Comparison of ENCODE assay signal across 25 cellular contexts in genomic region chr21:41620541-41620940, GRCh38.
"Had no signal": no experiment of that assay in that cellular context is flagged by ENCODE, and none has a peak within 500 bp of the region (broad histone marks: within the 10 kb centered on the region; RNA-seq: fewer than 3 reads in every experiment).

No MANE protein-coding gene starts in this region.

- H3K4me3 ChIP-seq: esophagus muscularis mucosa, gastrocnemius medialis, left ventricle myocardium inferior, sigmoid colon, thyroid gland, upper lobe of left lung had no signal

- H3K4me1 ChIP-seq: upper lobe of left lung had no signal

- H3K36me3 Mint-ChIP-seq: activated naive CD4-positive, alpha-beta T cell treated with anti-CD3 and anti-CD28 coated beads, Interleukin-2, amount 50 U/mL, for 24 hours; naive B cell; stimulated activated memory B cell treated with anti-CD40 and anti-IgM and Interleukin-4, amounts not matched to agents 10 μg/mL and 1 μg/mL and 100 μg/mL, for 72 hours; WTC11 had no signal

- H3K4me3 Mint-ChIP-seq: activated CD8-positive, alpha-beta T cell treated with anti-CD3 and anti-CD28 coated beads for 36 hours; activated naive CD4-positive, alpha-beta T cell treated with anti-CD3 and anti-CD28 coated beads, Interleukin-2, amount 50 U/mL, for 24 hours; activated naive CD8-positive, alpha-beta T cell treated with anti-CD3 and anti-CD28 coated beads, Interleukin-2, amount 50 U/mL, for 24 hours; activated T-cell treated with anti-CD3 and anti-CD28 coated beads, Interleukin-2, amount 50 U/mL, for 4 hours; endodermal cell; naive B cell; stimulated activated memory B cell treated with anti-CD40 and anti-IgM and Interleukin-4, amounts not matched to agents 10 μg/mL and 1 μg/mL and 100 μg/mL, for 72 hours; stimulated activated naive CD8-positive, alpha-beta T cell treated with anti-CD3 and anti-CD28 coated beads, Interleukin-15, amount 100 ng/mL, for 72 hours; WTC11 had no signal

- H3K9me3 ChIP-seq: esophagus muscularis mucosa, gastrocnemius medialis, sigmoid colon, thyroid gland, upper lobe of left lung had no signal

- H3K27ac Mint-ChIP-seq: activated CD8-positive, alpha-beta T cell treated with anti-CD3 and anti-CD28 coated beads for 36 hours; activated naive CD4-positive, alpha-beta T cell treated with anti-CD3 and anti-CD28 coated beads, Interleukin-2, amount 50 U/mL, for 24 hours; activated naive CD8-positive, alpha-beta T cell treated with anti-CD3 and anti-CD28 coated beads, Interleukin-2, amount 50 U/mL, for 24 hours; activated T-helper 2 cell treated with anti-CD3 and anti-CD28 coated beads, Interferon-gamma antibody, Interleukin-2, Interleukin-4, amounts not matched to agents 10 μg/mL and 5 μg/mL and 100 μg/mL, durations not matched to agents 14 hours and 24 hours and 36 hours; endodermal cell; progenitor cell of endocrine pancreas; stimulated activated memory B cell treated with anti-CD40 and anti-IgM and Interleukin-4, amounts not matched to agents 10 μg/mL and 1 μg/mL and 100 μg/mL, for 72 hours; stimulated activated naive CD8-positive, alpha-beta T cell treated with anti-CD3 and anti-CD28 coated beads, Interleukin-15, amount 100 ng/mL, for 72 hours; WTC11 had no signal

- ATAC-seq: activated CD8-positive, alpha-beta T cell treated with anti-CD3 and anti-CD28 coated beads for 36 hours; activated naive CD8-positive, alpha-beta T cell treated with anti-CD3 and anti-CD28 coated beads, Interleukin-2, amount 50 U/mL, for 24 hours; activated T-cell treated with anti-CD3 and anti-CD28 coated beads, Interleukin-2, amount 50 U/mL, for 4 hours; stimulated activated memory B cell treated with anti-CD40 and anti-IgM and Interleukin-4, amounts not matched to agents 10 μg/mL and 1 μg/mL and 100 μg/mL, for 72 hours; stimulated activated naive CD8-positive, alpha-beta T cell treated with anti-CD3 and anti-CD28 coated beads, Interleukin-15, amount 100 ng/mL, for 72 hours; WTC11 had no signal

- DNase-seq: activated CD4-positive, alpha-beta T cell treated with anti-CD3 and anti-CD28 coated beads, Interleukin-2, amount 50 U/mL, for 1 hour; activated CD8-positive, alpha-beta T cell treated with anti-CD3 and anti-CD28 coated beads for 36 hours; activated naive CD8-positive, alpha-beta T cell treated with anti-CD3 and anti-CD28 coated beads, Interleukin-2, amount 50 U/mL, for 24 hours; activated T-cell treated with anti-CD3 and anti-CD28 coated beads, Interleukin-2, amount 50 U/mL, for 4 hours; amygdala; central memory CD4-positive, alpha-beta T cell; endodermal cell; gastrocnemius medialis; glutamatergic neuron; left ventricle myocardium inferior; naive B cell; sigmoid colon; stimulated activated CD4-positive, alpha-beta T cell treated with anti-CD3 and anti-CD28 coated beads, Interleukin-4, amount 100 ng/mL, for 4 hours; stimulated activated CD8-positive, alpha-beta memory T cell treated with anti-CD3 and anti-CD28 coated beads, Interleukin-4, amount 100 ng/mL, for 48 hours; stimulated activated naive CD8-positive, alpha-beta T cell treated with anti-CD3 and anti-CD28 coated beads, Interleukin-15, amount 100 ng/mL, for 72 hours; substantia nigra; T-helper 2 cell; thyroid gland; upper lobe of left lung had no signal

- H3K27ac ChIP-seq: esophagus muscularis mucosa, gastrocnemius medialis, left ventricle myocardium inferior, sigmoid colon, thyroid gland had no signal

- H3K9me3 Mint-ChIP-seq: activated CD8-positive, alpha-beta T cell treated with anti-CD3 and anti-CD28 coated beads for 36 hours; activated naive CD4-positive, alpha-beta T cell treated with anti-CD3 and anti-CD28 coated beads, Interleukin-2, amount 50 U/mL, for 24 hours; activated naive CD8-positive, alpha-beta T cell treated with anti-CD3 and anti-CD28 coated beads, Interleukin-2, amount 50 U/mL, for 24 hours; activated T-cell treated with anti-CD3 and anti-CD28 coated beads, Interleukin-2, amount 50 U/mL, for 4 hours; activated T-helper 2 cell treated with anti-CD3 and anti-CD28 coated beads, Interferon-gamma antibody, Interleukin-2, Interleukin-4, amounts not matched to agents 10 μg/mL and 5 μg/mL and 100 μg/mL, durations not matched to agents 14 hours and 24 hours and 36 hours; stimulated activated memory B cell treated with anti-CD40 and anti-IgM and Interleukin-4, amounts not matched to agents 10 μg/mL and 1 μg/mL and 100 μg/mL, for 72 hours; stimulated activated naive CD8-positive, alpha-beta T cell treated with anti-CD3 and anti-CD28 coated beads, Interleukin-15, amount 100 ng/mL, for 72 hours had no signal

- H3K27me3 ChIP-seq: sigmoid colon, thyroid gland, upper lobe of left lung had no signal

- H3K36me3 ChIP-seq: esophagus muscularis mucosa, gastrocnemius medialis, left ventricle myocardium inferior, sigmoid colon, thyroid gland, upper lobe of left lung had no signal

- H3K4me1 Mint-ChIP-seq: activated naive CD4-positive, alpha-beta T cell treated with anti-CD3 and anti-CD28 coated beads, Interleukin-2, amount 50 U/mL, for 24 hours; naive B cell; stimulated activated memory B cell treated with anti-CD40 and anti-IgM and Interleukin-4, amounts not matched to agents 10 μg/mL and 1 μg/mL and 100 μg/mL, for 72 hours; WTC11 had no signal
